8 cellular contexts compared by ENCODE assay signal in the genomic region with DNA sequence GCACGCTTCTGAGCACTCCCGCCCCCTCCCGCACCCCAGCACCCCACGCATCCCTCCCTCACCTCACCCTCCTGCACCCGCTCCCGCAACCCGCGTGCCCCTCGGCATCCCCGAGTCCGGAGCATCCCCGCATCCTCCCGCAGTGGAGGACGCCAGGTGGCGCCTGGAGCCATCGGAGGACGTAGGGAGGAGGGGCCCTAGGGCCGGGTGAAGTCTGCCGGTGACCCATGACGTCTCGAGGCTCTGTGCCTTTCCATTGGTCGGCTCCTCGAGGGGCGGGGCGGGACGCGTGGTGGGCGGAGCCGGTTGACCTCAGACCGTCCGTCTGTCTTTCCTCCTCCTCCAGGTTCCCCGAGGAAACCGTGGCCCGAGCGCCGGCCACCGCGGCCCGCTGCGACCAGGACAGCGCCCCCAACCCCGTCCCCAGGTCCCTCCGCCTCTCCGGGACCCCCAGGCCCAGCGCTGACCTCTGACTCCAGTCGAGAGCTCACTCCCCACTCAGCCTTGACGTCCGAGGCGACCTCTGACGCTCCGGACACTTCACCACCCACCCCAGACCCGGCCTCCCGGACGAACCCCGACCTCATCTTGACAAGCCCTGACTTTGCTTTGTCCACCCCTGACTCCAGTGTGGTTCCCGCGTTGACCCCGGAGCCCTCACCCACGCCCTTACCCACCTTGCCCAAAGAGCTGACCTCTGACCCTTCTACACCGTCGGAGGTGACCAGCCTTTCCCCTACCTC. TPM values are rescaled to one million over a fixed set of nuclear protein-coding genes. Genes with fewer than 3 reads are reported as not detected.
DNase-seq lines count a peak whose midpoint lies in the region; ATAC-seq and TF ChIP-seq lines count a peak whose summit lies in the region.

No MANE protein-coding gene starts in this region.

- peaks cover 6% of the 10 kb centered on the region for H3K4me1 ChIP-seq in CD4-positive, alpha-beta memory T cell (ENCODE audit: insufficient read depth, low read length)
- H3K4me1 ChIP-seq in ectodermal cell (ENCODE audit: control insufficient read depth, insufficient read depth, low read length) (no peaks in the 10 kb centered on the region), lung (ENCODE audit: control insufficient read depth in 2 of 2, insufficient read depth in 2 of 2, low read length in 2 of 2) (peaks cover 0 to 3% of the 10 kb centered on the region in 2 donors)

- no peaks in the 10 kb centered on the region for H3K9me3 ChIP-seq in CD4-positive, alpha-beta memory T cell (ENCODE audit: control insufficient read depth in 1 of 2, low read length in 2 of 2)
- H3K9me3 ChIP-seq in ectodermal cell (ENCODE audit: control insufficient read depth, low read length) (no peaks in the 10 kb centered on the region), lung (ENCODE audit: control insufficient read depth in 2 of 2, insufficient read depth in 1 of 2, low read length in 1 of 2) (no peaks in the 10 kb centered on the region)

- intact Hi-C loops in CD4-positive, alpha-beta memory T cell (cut with micrococcal nuclease) = loop anchor here (1.0 to 2.0 kb wide), 3 partner anchors 64 to 114 kb away; partner anchors contain the start of gene ZNF579

- peak; percentile 87 for TF ChIP-seq CTCF in lung (IDR thresholded peaks at IDR 0.05; ENCODE audit: control extremely low read depth, extremely low read depth)

- peak; percentile 85 to 86 (median 86) for DNase-seq in CD4-positive, alpha-beta memory T cell
- DNase-seq in HK-2 (ENCODE audit: unreplicated experiment) (peak; percentile 97), NCI-H82 treated with DMSO at 0.1 percent for 48 hours (lab: John Stamatoyannopoulos, UW; ENCODE audit: unreplicated experiment) (peak; percentile 87), lung (ENCODE audit: low spot score) (peak; percentile 92)
- peak; percentile 90 for DNase-seq in activated CD4-positive, alpha-beta memory T cell treated with anti-CD3 and anti-CD28 coated beads, Interleukin-2, amount 10 ng/mL, durations not matched to agents 7 days and 5 days
- peak; percentile 83 to 88 (median 86) for DNase-seq in stimulated activated CD4-positive, alpha-beta T cell treated with anti-CD3 and anti-CD28 coated beads, TNF-alpha, amount 100 ng/mL, for 24 hours (ENCODE audit: low read depth in 3 of 3)

- H3K27ac ChIP-seq in CD4-positive, alpha-beta memory T cell (ENCODE audit: low read depth, low read length) = peak overlapping the region; percentile 42
- no peak overlapping the region for H3K27ac ChIP-seq in ectodermal cell (ENCODE audit: insufficient read depth, low read depth, low read length, poor library complexity, severe bottlenecking)
- H3K27ac ChIP-seq in lung (ENCODE audit: low read depth in 1 of 2, low read length in 1 of 2) = peak overlapping the region; percentile 90 to 93

- H3K4me3 ChIP-seq in CD4-positive, alpha-beta memory T cell (ENCODE audit: low read length in 2 of 2) = peak overlapping the region in 1 of 2 donors; percentile 38
- H3K4me3 ChIP-seq in ectodermal cell (ENCODE audit: insufficient read depth, low read depth, low read length) (peak overlapping the region; percentile 8), lung (peak overlapping the region; percentile 48)

- H3K36me3 ChIP-seq in CD4-positive, alpha-beta memory T cell (ENCODE audit: insufficient read depth, low read length) = no peaks in the 10 kb centered on the region
- no peaks in the 10 kb centered on the region for H3K36me3 ChIP-seq in ectodermal cell (ENCODE audit: control insufficient read depth, insufficient read depth, low read length)
- H3K36me3 ChIP-seq in lung (ENCODE audit: control insufficient read depth in 2 of 2, insufficient read depth in 2 of 2, low read length in 2 of 2) = no peaks in the 10 kb centered on the region

- CTCF ChIA-PET in CD4-positive, alpha-beta memory T cell (lab: Charles Lee; ENCODE audit: partially characterized antibody) = interaction anchor here (1.0 to 9.1 kb wide), 5 partner anchors 89 to 120 kb away, joined by 3 to 165 read pairs (median 10); partner anchors contain the start of genes ZNF784 and ZNF865
- CTCF ChIA-PET in activated CD4-positive, alpha-beta memory T cell treated with anti-CD3 and anti-CD28 coated beads, Interleukin-2, amount 10 ng/mL, durations not matched to agents 7 days and 5 days (lab: Charles Lee) = interaction anchor here (1.5 to 2.1 kb wide), 6 partner anchors 13 to 258 kb away, joined by 4 to 30 read pairs (median 11); partner anchors contain the start of genes PPP6R1, ZNF784 and ZNF865

- no peaks in the 10 kb centered on the region for H3K9me3 Mint-ChIP-seq in CD4-positive, alpha-beta memory T cell
- H3K9me3 Mint-ChIP-seq in activated CD4-positive, alpha-beta memory T cell treated with anti-CD3 and anti-CD28 coated beads, Interleukin-2, amount 10 ng/mL, durations not matched to agents 7 days and 5 days = no peaks in the 10 kb centered on the region

- H3K27me3 ChIP-seq in CD4-positive, alpha-beta memory T cell (ENCODE audit: insufficient read depth, low read length) = no peaks in the 10 kb centered on the region
- H3K27me3 ChIP-seq in ectodermal cell (ENCODE audit: control insufficient read depth, insufficient read depth, low read length, poor library complexity, severe bottlenecking) (no peaks in the 10 kb centered on the region), lung (ENCODE audit: control insufficient read depth, insufficient read depth) (no peaks in the 10 kb centered on the region)

- ATAC-seq in GM19455 (IDR thresholded peaks at IDR 0.05; ENCODE audit: unreplicated experiment) (peak; percentile 97), lung (ENCODE audit: insufficient read depth, low FRiP score) (peak; percentile 98)

- WGBS in ectodermal cell, 2 experiments = 22% methylated on average over 61 of the region's 61 CpGs
- WGBS in lung, 2 donors = 9 to 10% methylated on average over 61 of the region's 61 CpGs

- H3K4me3 Mint-ChIP-seq in CD4-positive, alpha-beta memory T cell = peak overlapping the region; percentile 71 to 86 (median 82)
- H3K4me3 Mint-ChIP-seq in activated CD4-positive, alpha-beta memory T cell treated with anti-CD3 and anti-CD28 coated beads, Interleukin-2, amount 10 ng/mL, durations not matched to agents 7 days and 5 days = peak overlapping the region; percentile 57

- POLR2A ChIA-PET in CD4-positive, alpha-beta memory T cell (lab: Charles Lee; ENCODE audit: partially characterized antibody) = interaction anchor here (0.7 to 0.8 kb wide), 3 partner anchors 13 to 116 kb away, joined by 3 to 4 read pairs (median 3); no protein-coding TSS in a partner anchor
- POLR2A ChIA-PET in activated CD4-positive, alpha-beta memory T cell treated with anti-CD3 and anti-CD28 coated beads, Interleukin-2, amount 10 ng/mL, durations not matched to agents 7 days and 5 days (lab: Charles Lee) = interaction anchor here (0.7 kb wide), 1 partner anchor 114 kb away, joined by 4 read pairs; no protein-coding TSS in a partner anchor

- peak overlapping the region; percentile 77 to 97 (median 92) for H3K27ac Mint-ChIP-seq in CD4-positive, alpha-beta memory T cell
- H3K27ac Mint-ChIP-seq in activated CD4-positive, alpha-beta memory T cell treated with anti-CD3 and anti-CD28 coated beads, Interleukin-2, amount 10 ng/mL, durations not matched to agents 7 days and 5 days = peak overlapping the region; percentile 59

- no peaks in the 10 kb centered on the region for H3K36me3 Mint-ChIP-seq in CD4-positive, alpha-beta memory T cell
- no peaks in the 10 kb centered on the region for H3K36me3 Mint-ChIP-seq in activated CD4-positive, alpha-beta memory T cell treated with anti-CD3 and anti-CD28 coated beads, Interleukin-2, amount 10 ng/mL, durations not matched to agents 7 days and 5 days (ENCODE audit: low read depth)

- H3K27me3 Mint-ChIP-seq in CD4-positive, alpha-beta memory T cell = peaks cover 1 to 11% of the 10 kb centered on the region in 2 donors
- peaks cover 9% of the 10 kb centered on the region for H3K27me3 Mint-ChIP-seq in activated CD4-positive, alpha-beta memory T cell treated with anti-CD3 and anti-CD28 coated beads, Interleukin-2, amount 10 ng/mL, durations not matched to agents 7 days and 5 days

- peaks cover 3 to 4% (median 3%) of the 10 kb centered on the region in 4 donors for H3K4me1 Mint-ChIP-seq in CD4-positive, alpha-beta memory T cell
- peaks cover 5% of the 10 kb centered on the region for H3K4me1 Mint-ChIP-seq in activated CD4-positive, alpha-beta memory T cell treated with anti-CD3 and anti-CD28 coated beads, Interleukin-2, amount 10 ng/mL, durations not matched to agents 7 days and 5 days

RNA-seq across cellular contexts. Expression of gene SBK2, which starts 19.9 kb away (rescaled TPM):
- not detected for total RNA-seq in CD4-positive, alpha-beta memory T cell
- not detected for polyA plus RNA-seq in CD4-positive, alpha-beta memory T cell
- total RNA-seq in activated CD4-positive, alpha-beta memory T cell treated with anti-CD3 and anti-CD28 coated beads, Interleukin-2, amount 10 ng/mL, durations not matched to agents 7 days and 5 days = not detected
- polyA plus RNA-seq in ectodermal cell (2013, experiment 1 of 4) = 3.9 TPM
- polyA plus RNA-seq in ectodermal cell (2013, experiment 2 of 4) = 6.1 TPM
- 5.0 TPM for polyA plus RNA-seq in ectodermal cell (2013, experiment 3 of 4)
- polyA plus RNA-seq in ectodermal cell (2013, experiment 4 of 4) = 4.8 TPM
- total RNA-seq in lung = under 1 TPM in 1 of 2 donors, not detected in 1; 0.31 TPM
- not detected for polyA plus RNA-seq in lung

RNA-seq across cellular contexts. Expression of gene SBK3, which starts 28.3 kb away (rescaled TPM):
- total RNA-seq in CD4-positive, alpha-beta memory T cell = not detected
- polyA plus RNA-seq in CD4-positive, alpha-beta memory T cell = not detected
- not detected for total RNA-seq in activated CD4-positive, alpha-beta memory T cell treated with anti-CD3 and anti-CD28 coated beads, Interleukin-2, amount 10 ng/mL, durations not matched to agents 7 days and 5 days
- polyA plus RNA-seq in ectodermal cell (2013, experiment 1 of 4) = 2.7 TPM
- polyA plus RNA-seq in ectodermal cell (2013, experiment 2 of 4) = 4.7 TPM
- 2.4 TPM for polyA plus RNA-seq in ectodermal cell (2013, experiment 3 of 4)
- 3.5 TPM for polyA plus RNA-seq in ectodermal cell (2013, experiment 4 of 4)
- 1 to 10 TPM in 1 of 2 donors, not detected in 1; 1.2 TPM for total RNA-seq in lung
- under 1 TPM in 1 of 2 donors, not detected in 1; 0.81 TPM for polyA plus RNA-seq in lung

RNA-seq across cellular contexts. Expression of gene SSC5D, which starts 28.8 kb away (rescaled TPM):
- total RNA-seq in CD4-positive, alpha-beta memory T cell = under 1 TPM; 0.20 to 0.36 TPM
- polyA plus RNA-seq in CD4-positive, alpha-beta memory T cell = not detected
- total RNA-seq in activated CD4-positive, alpha-beta memory T cell treated with anti-CD3 and anti-CD28 coated beads, Interleukin-2, amount 10 ng/mL, durations not matched to agents 7 days and 5 days = under 1 TPM; 0.15 to 0.18 TPM
- polyA plus RNA-seq in ectodermal cell (2013, experiment 1 of 4) = 1.2 TPM
- polyA plus RNA-seq in ectodermal cell (2013, experiment 2 of 4) = 1.9 TPM
- polyA plus RNA-seq in ectodermal cell (2013, experiment 3 of 4) = 2.0 TPM
- polyA plus RNA-seq in ectodermal cell (2013, experiment 4 of 4) = 2.2 TPM
- 1 to 10 TPM; 6.8 to 8.4 TPM for total RNA-seq in lung
- polyA plus RNA-seq in lung = 1 to 10 TPM in 1 of 2 donors, under 1 TPM in 1; 0.66 to 2.1 TPM

RNA-seq across cellular contexts. Expression of gene NAT14, which starts 32.1 kb away (rescaled TPM):
- total RNA-seq in CD4-positive, alpha-beta memory T cell = 1 to 10 TPM; 2.7 to 3.1 TPM
- 1 to 10 TPM; 2.6 to 3.2 TPM for polyA plus RNA-seq in CD4-positive, alpha-beta memory T cell
- 10 to 100 TPM; 11.9 to 12.0 TPM for total RNA-seq in activated CD4-positive, alpha-beta memory T cell treated with anti-CD3 and anti-CD28 coated beads, Interleukin-2, amount 10 ng/mL, durations not matched to agents 7 days and 5 days
- polyA plus RNA-seq in ectodermal cell (2013, experiment 1 of 4) = 70.2 TPM
- 71.7 TPM for polyA plus RNA-seq in ectodermal cell (2013, experiment 2 of 4)
- 51.4 TPM for polyA plus RNA-seq in ectodermal cell (2013, experiment 3 of 4)
- 68.8 TPM for polyA plus RNA-seq in ectodermal cell (2013, experiment 4 of 4)
- 10 to 100 TPM; 17.7 to 43.9 TPM for total RNA-seq in lung
- 10 to 100 TPM; 22.6 to 46.2 TPM for polyA plus RNA-seq in lung

RNA-seq across cellular contexts. Expression of gene ZNF628, which starts 40.6 kb away (rescaled TPM):
- 1 to 10 TPM; 8.1 to 9.1 TPM for total RNA-seq in CD4-positive, alpha-beta memory T cell
- polyA plus RNA-seq in CD4-positive, alpha-beta memory T cell = under 1 TPM in 1 of 2 donors, not detected in 1; 0.47 TPM
- total RNA-seq in activated CD4-positive, alpha-beta memory T cell treated with anti-CD3 and anti-CD28 coated beads, Interleukin-2, amount 10 ng/mL, durations not matched to agents 7 days and 5 days = 1 to 10 TPM; 6.7 to 9.1 TPM
- polyA plus RNA-seq in ectodermal cell (2013, experiment 1 of 4) = 9.0 TPM
- 10.6 TPM for polyA plus RNA-seq in ectodermal cell (2013, experiment 2 of 4)
- 9.4 TPM for polyA plus RNA-seq in ectodermal cell (2013, experiment 3 of 4)
- polyA plus RNA-seq in ectodermal cell (2013, experiment 4 of 4) = 9.4 TPM
- total RNA-seq in lung = 10 to 100 TPM in 1 of 2 donors, 1 to 10 TPM in 1; 2.0 to 12.3 TPM
- polyA plus RNA-seq in lung = 1 to 10 TPM; 7.5 to 8.0 TPM

Comparison
In these comparisons a context has a peak if more than half of its experiments do, and no peak if none do; other contexts are left out.
1. RNA of gene SSC5D, which starts 28.8 kb away (total RNA-seq): 6.8 to 8.4 TPM in lung; 0.20 to 0.36 TPM in CD4-positive, alpha-beta memory T cell and 0.15 to 0.18 TPM in activated CD4-positive, alpha-beta memory T cell treated with anti-CD3 and anti-CD28 coated beads, Interleukin-2, amount 10 ng/mL, durations not matched to agents 7 days and 5 days; every median in the first group is over 4 times any median in the second.
2. Peak in every context shown above with its lines, with median percentiles within 50 percentile points of each other: DNase-seq.